In the genomic region with DNA sequence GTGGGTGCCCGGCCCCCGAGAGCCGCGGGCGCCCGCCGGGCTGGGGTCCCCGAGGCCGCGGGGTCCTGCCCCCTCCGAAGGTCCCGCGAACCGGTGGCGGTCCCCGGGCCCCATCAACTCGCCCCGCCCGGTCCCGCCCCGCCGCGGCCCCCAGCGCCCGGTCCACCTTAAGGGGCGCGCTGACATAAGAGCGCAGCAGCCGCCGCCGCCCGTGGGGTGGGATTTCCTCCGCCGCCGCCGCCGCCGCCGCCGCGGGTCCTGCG, we compare ENCODE assay signal across 8 cellular contexts. TPM values are rescaled to one million over a fixed set of nuclear protein-coding genes. Genes with fewer than 3 reads are reported as not detected.
DNase-seq lines count a peak whose midpoint lies in the region; ATAC-seq, FAIRE-seq and TF ChIP-seq lines count a peak whose summit lies in the region.

A gene with protein sequence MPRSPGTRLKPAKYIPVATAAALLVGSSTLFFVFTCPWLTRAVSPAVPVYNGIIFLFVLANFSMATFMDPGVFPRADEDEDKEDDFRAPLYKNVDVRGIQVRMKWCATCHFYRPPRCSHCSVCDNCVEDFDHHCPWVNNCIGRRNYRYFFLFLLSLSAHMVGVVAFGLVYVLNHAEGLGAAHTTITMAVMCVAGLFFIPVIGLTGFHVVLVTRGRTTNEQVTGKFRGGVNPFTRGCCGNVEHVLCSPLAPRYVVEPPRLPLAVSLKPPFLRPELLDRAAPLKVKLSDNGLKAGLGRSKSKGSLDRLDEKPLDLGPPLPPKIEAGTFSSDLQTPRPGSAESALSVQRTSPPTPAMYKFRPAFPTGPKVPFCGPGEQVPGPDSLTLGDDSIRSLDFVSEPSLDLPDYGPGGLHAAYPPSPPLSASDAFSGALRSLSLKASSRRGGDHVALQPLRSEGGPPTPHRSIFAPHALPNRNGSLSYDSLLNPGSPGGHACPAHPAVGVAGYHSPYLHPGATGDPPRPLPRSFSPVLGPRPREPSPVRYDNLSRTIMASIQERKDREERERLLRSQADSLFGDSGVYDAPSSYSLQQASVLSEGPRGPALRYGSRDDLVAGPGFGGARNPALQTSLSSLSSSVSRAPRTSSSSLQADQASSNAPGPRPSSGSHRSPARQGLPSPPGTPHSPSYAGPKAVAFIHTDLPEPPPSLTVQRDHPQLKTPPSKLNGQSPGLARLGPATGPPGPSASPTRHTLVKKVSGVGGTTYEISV (plus strand): TSS at position 212 of the 263 bp plus-strand sequence. CDS start 144 bp downstream, outside the sequence.

- intact Hi-C loops in activated CD8-positive, alpha-beta T cell treated with anti-CD3 and anti-CD28 coated beads for 36 hours (cut with micrococcal nuclease), result no loop called here
- intact Hi-C loops in naive thymus-derived CD4-positive, alpha-beta T cell (cut with micrococcal nuclease), result loop anchor here (1.0 kb wide), 6 partner anchors 14 to 115 kb away; a partner anchor contains a TSS

- ATAC-seq in GM18511 (IDR thresholded peaks at IDR 0.05; ENCODE audit: unreplicated experiment) (peak; percentile 65), HG03175 (IDR thresholded peaks at IDR 0.05; ENCODE audit: unreplicated experiment) (peak; percentile 44)
- peak; percentile 53 for ATAC-seq in activated CD8-positive, alpha-beta T cell treated with anti-CD3 and anti-CD28 coated beads for 36 hours
- ATAC-seq in naive thymus-derived CD4-positive, alpha-beta T cell, result peak; percentile 79

- H3K27ac Mint-ChIP-seq in activated CD8-positive, alpha-beta T cell treated with anti-CD3 and anti-CD28 coated beads for 36 hours, result no peak within 1 kb of the TSS
- peak within 1 kb of the TSS in 7 of 9 donors; percentile 9 to 82 (median 65) for H3K27ac Mint-ChIP-seq in naive thymus-derived CD4-positive, alpha-beta T cell

- no peaks in the 10 kb centered on the region for H3K27me3 Mint-ChIP-seq in activated CD8-positive, alpha-beta T cell treated with anti-CD3 and anti-CD28 coated beads for 36 hours
- H3K27me3 Mint-ChIP-seq in naive thymus-derived CD4-positive, alpha-beta T cell, result no peaks in the 10 kb centered on the region

- H3K4me1 ChIP-seq in esophagus (ENCODE audit: control insufficient read depth in 2 of 2, insufficient read depth in 2 of 2, low read length in 1 of 2), result peaks cover 13 to 36% of the 10 kb centered on the region in 2 donors
- H3K4me1 ChIP-seq in naive thymus-derived CD4-positive, alpha-beta T cell (ENCODE audit: control insufficient read depth in 2 of 2, insufficient read depth in 2 of 2, low read length in 2 of 2), result peaks cover 14 to 20% of the 10 kb centered on the region in 2 donors

- 1% methylated on average over 42 of the region's 42 CpGs; no CpG with 5 or more reads in 1 of the 2 donors for WGBS in esophagus, 2 donors

- H3K36me3 Mint-ChIP-seq in activated CD8-positive, alpha-beta T cell treated with anti-CD3 and anti-CD28 coated beads for 36 hours (ENCODE audit: low read depth), result peaks cover 12% of the 10 kb centered on the region
- peaks cover 0 to 2% (median 0%) of the 10 kb centered on the region in 5 donors for H3K36me3 Mint-ChIP-seq in naive thymus-derived CD4-positive, alpha-beta T cell

- peaks cover 0 to 13% of the 10 kb centered on the region in 2 donors for H3K36me3 ChIP-seq in esophagus (ENCODE audit: control insufficient read depth in 2 of 2, insufficient read depth in 2 of 2, low read length in 1 of 2)
- peaks cover 0 to 6% (median 0%) of the 10 kb centered on the region in 3 experiments for H3K36me3 ChIP-seq in naive thymus-derived CD4-positive, alpha-beta T cell (ENCODE audit: control insufficient read depth in 2 of 3, insufficient read depth in 3 of 3, low read length in 3 of 3)

- H3K4me3 Mint-ChIP-seq in activated CD8-positive, alpha-beta T cell treated with anti-CD3 and anti-CD28 coated beads for 36 hours, result peak within 1 kb of the TSS; percentile 72
- H3K4me3 Mint-ChIP-seq in naive thymus-derived CD4-positive, alpha-beta T cell, result peak within 1 kb of the TSS; percentile 62 to 83 (median 74)

- DNase-seq in activated CD8-positive, alpha-beta T cell treated with anti-CD3 and anti-CD28 coated beads for 36 hours, result peak; percentile 30
- DNase-seq in naive thymus-derived CD4-positive, alpha-beta T cell, result peak in 8 of 9 donors; percentile 14 to 55 (median 30)
- peak; percentile 81 for DNase-seq in urothelium cell line (ENCODE audit: low spot score)
- no peak for DNase-seq in NCI-H526 treated with DMSO at 0.1 percent for 48 hours (lab: John Stamatoyannopoulos, UW)
- no peak for DNase-seq in OCI-M2 (lab: John Stamatoyannopoulos, UW; ENCODE audit: unreplicated experiment)

- CTCF ChIA-PET in activated CD8-positive, alpha-beta T cell treated with anti-CD3 and anti-CD28 coated beads for 36 hours (lab: Charles Lee), result no interaction called here
- CTCF ChIA-PET in naive thymus-derived CD4-positive, alpha-beta T cell (lab: Charles Lee), result no interaction called here

- no peak for TF ChIP-seq CTCF in activated CD8-positive, alpha-beta T cell treated with anti-CD3 and anti-CD28 coated beads for 36 hours (IDR thresholded peaks at IDR 0.05)

- H3K9me3 Mint-ChIP-seq in activated CD8-positive, alpha-beta T cell treated with anti-CD3 and anti-CD28 coated beads for 36 hours, result no peaks in the 10 kb centered on the region
- peaks cover 0 to 2% (median 0%) of the 10 kb centered on the region in 11 donors for H3K9me3 Mint-ChIP-seq in naive thymus-derived CD4-positive, alpha-beta T cell

- no peaks in the 10 kb centered on the region for H3K27me3 ChIP-seq in esophagus (ENCODE audit: control insufficient read depth in 1 of 2, insufficient read depth in 2 of 2, low read length in 2 of 2)
- no peaks in the 10 kb centered on the region for H3K27me3 ChIP-seq in naive thymus-derived CD4-positive, alpha-beta T cell (ENCODE audit: control insufficient read depth in 2 of 2, insufficient read depth in 2 of 2, low read length in 2 of 2)

- peak within 1 kb of the TSS; percentile 93 to 94 for H3K27ac ChIP-seq in esophagus (ENCODE audit: low read depth in 2 of 2, low read length in 1 of 2)
- peak within 1 kb of the TSS; percentile 91 for H3K27ac ChIP-seq in naive thymus-derived CD4-positive, alpha-beta T cell (ENCODE audit: low read depth, low read length)

- H3K4me1 Mint-ChIP-seq in activated CD8-positive, alpha-beta T cell treated with anti-CD3 and anti-CD28 coated beads for 36 hours (ENCODE audit: low read depth), result peaks cover 48% of the 10 kb centered on the region
- H3K4me1 Mint-ChIP-seq in naive thymus-derived CD4-positive, alpha-beta T cell, result peaks cover 5 to 38% (median 27%) of the 10 kb centered on the region in 7 donors

- FAIRE-seq in urothelium cell line (lab: Jason Lieb, UNC), result no peak

- H3K4me3 ChIP-seq in esophagus (ENCODE audit: low read depth in 1 of 2, low read length in 2 of 2), result peak within 1 kb of the TSS; percentile 82 to 88
- H3K4me3 ChIP-seq in naive thymus-derived CD4-positive, alpha-beta T cell (ENCODE audit: low read length), result peak within 1 kb of the TSS; percentile 73

- H3K9me3 ChIP-seq in esophagus (ENCODE audit: control insufficient read depth in 2 of 2, insufficient read depth in 1 of 2, low read depth in 1 of 2, low read length in 1 of 2), result no peaks in the 10 kb centered on the region
- no peaks in the 10 kb centered on the region for H3K9me3 ChIP-seq in naive thymus-derived CD4-positive, alpha-beta T cell (ENCODE audit: control insufficient read depth in 2 of 3, low read length in 3 of 3)

- POLR2A ChIA-PET in activated CD8-positive, alpha-beta T cell treated with anti-CD3 and anti-CD28 coated beads for 36 hours (lab: Charles Lee), result interaction anchor here (0.6 to 8.4 kb wide), 2 partner anchors 9 to 14 kb away, joined by 3 to 111 read pairs; a partner anchor contains a TSS
- POLR2A ChIA-PET in naive thymus-derived CD4-positive, alpha-beta T cell (lab: Charles Lee), result interaction anchor here (0.8 to 3.1 kb wide), 2 partner anchors 13 to 16 kb away, joined by 4 to 29 read pairs; a partner anchor contains a TSS

RNA-seq across cellular contexts. Expression of the gene that starts here (rescaled TPM):
- 10 to 100 TPM; 44.5 to 44.8 TPM for total RNA-seq in activated CD8-positive, alpha-beta T cell treated with anti-CD3 and anti-CD28 coated beads for 36 hours
- 10 to 100 TPM; 21.3 to 33.6 TPM for polyA plus RNA-seq in esophagus
- 10 to 100 TPM; 63.4 to 88.5 (median 79.2) TPM for total RNA-seq in naive thymus-derived CD4-positive, alpha-beta T cell
- polyA plus RNA-seq in naive thymus-derived CD4-positive, alpha-beta T cell, result 1 to 10 TPM in 1 of 2 donors, under 1 TPM in 1; 0.95 to 4.3 TPM

Comparison
In these comparisons a context has a peak if more than half of its experiments do, and no peak if none do; other contexts are left out.
1. RNA of the gene that starts here (polyA plus RNA-seq): 21.3 to 33.6 TPM in esophagus; 0.95 to 4.3 TPM in naive thymus-derived CD4-positive, alpha-beta T cell; every median in the first group is over 4 times any median in the second.
2. DNase-seq: peak in activated CD8-positive, alpha-beta T cell treated with anti-CD3 and anti-CD28 coated beads for 36 hours (single experiment), naive thymus-derived CD4-positive, alpha-beta T cell (8 of 9) and urothelium cell line (single experiment); none in NCI-H526 treated with DMSO at 0.1 percent for 48 hours (single experiment) and OCI-M2 (single experiment).
3. Peak in every context shown above with its lines, with median percentiles within 50 percentile points of each other: ATAC-seq.